Comparison of ENCODE assay signal across 9 cellular contexts in the genomic region with DNA sequence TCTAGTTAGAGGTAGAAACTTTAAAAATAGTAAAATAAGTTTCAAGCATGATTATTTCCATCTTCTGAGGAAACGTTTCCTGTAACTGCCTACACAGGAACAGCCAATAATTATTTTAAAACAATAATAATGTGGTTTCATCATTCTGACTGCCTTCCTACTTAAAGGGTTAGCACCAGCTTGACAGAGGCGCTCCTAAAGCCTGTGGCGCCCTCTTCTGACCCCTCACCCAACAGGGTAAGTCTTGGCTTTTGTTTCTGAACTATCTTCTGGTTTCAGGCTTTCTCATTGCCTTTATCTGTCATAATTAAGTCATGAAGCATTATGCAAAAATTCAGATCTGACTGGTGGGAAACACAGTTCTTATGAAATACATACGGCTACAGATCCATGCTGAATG.
DNase-seq lines count a peak whose midpoint lies in the region; ATAC-seq and TF ChIP-seq lines count a peak whose summit lies in the region.
"Had no signal": no experiment of that assay in that cellular context is flagged by ENCODE, and none has a peak within 500 bp of the region (broad histone marks: within the 10 kb centered on the region; RNA-seq: fewer than 3 reads in every experiment).

No MANE protein-coding gene starts in this region.

- H3K4me3 ChIP-seq in Panc1 (ENCODE audit: low read depth in 2 of 2, low read length in 2 of 2) (no peak overlapping the region), lung (no peak overlapping the region), testis (no peak overlapping the region)
- H3K4me3 ChIP-seq: adrenal gland had no signal

- H3K27ac ChIP-seq in Panc1 (ENCODE audit: low read length) (no peak overlapping the region), lung (ENCODE audit: low read depth in 1 of 2, low read length in 1 of 2) (no peak overlapping the region), testis (no peak overlapping the region)
- H3K27ac ChIP-seq: adrenal gland had no signal

- ATAC-seq in GM18867 (IDR thresholded peaks at IDR 0.05; ENCODE audit: unreplicated experiment) (peak; percentile 98), HG02884 (IDR thresholded peaks at IDR 0.05; ENCODE audit: unreplicated experiment) (peak; percentile 97), Panc1 (no peak), lung (ENCODE audit: insufficient read depth, low FRiP score) (no peak)

- no TSS peak for BruUV-seq in Panc1 (replicated peaks; lab: Mats Ljungman, UMichigan)

- no peaks in the 10 kb centered on the region for H3K27me3 ChIP-seq in Panc1 (ENCODE audit: control insufficient read depth, insufficient read depth, low read length)
- H3K27me3 ChIP-seq in lung (ENCODE audit: control insufficient read depth, insufficient read depth) = no peaks in the 10 kb centered on the region
- H3K27me3 ChIP-seq in testis = no peaks in the 10 kb centered on the region
- H3K27me3 ChIP-seq: adrenal gland had no signal

- TF ChIP-seq POLR2A in testis (IDR thresholded peaks at IDR 0.05) = no peak

- H3K9me3 ChIP-seq in Panc1 (ENCODE audit: control insufficient read depth, insufficient read depth, low read depth, low read length) = no peaks in the 10 kb centered on the region
- H3K9me3 ChIP-seq in lung (ENCODE audit: control insufficient read depth in 2 of 2, insufficient read depth in 1 of 2, low read length in 1 of 2) = no peaks in the 10 kb centered on the region
- H3K9me3 ChIP-seq in testis = no peaks in the 10 kb centered on the region
- H3K9me3 ChIP-seq: adrenal gland had no signal

- POLR2A ChIA-PET in Panc1 (lab: Charles Lee) = no interaction called here

- DNase-seq in Panc1 (ENCODE audit: low read depth, low spot score) (peak; percentile 4), lung (ENCODE audit: low spot score) (no peak), testis (peak; percentile 52), RPMI8226 (no peak), amniotic stem cell (lab: John Stamatoyannopoulos, UW) (no peak)
- DNase-seq in activated gamma-delta T cell treated with anti-CD3 and anti-CD28 coated beads, Interleukin-2, amount 50 U/mL, for 16 hours (ENCODE audit: low read depth) = peak; percentile 61

- H3K36me3 ChIP-seq in Panc1 (ENCODE audit: control insufficient read depth, insufficient read depth, low read length) (no peaks in the 10 kb centered on the region), lung (ENCODE audit: control insufficient read depth in 2 of 2, insufficient read depth in 2 of 2, low read length in 2 of 2) (no peaks in the 10 kb centered on the region), testis (ENCODE audit: low read depth, missing control alignments) (no peaks in the 10 kb centered on the region)
- H3K36me3 ChIP-seq: adrenal gland had no signal

- TF ChIP-seq CTCF in Panc1 (IDR thresholded peaks at IDR 0.05) (peak; percentile 9; the same call in 1 of the 2 replicates), lung (IDR thresholded peaks at IDR 0.05; ENCODE audit: control extremely low read depth, extremely low read depth) (peak; percentile 18), testis (IDR thresholded peaks at IDR 0.05) (peak in 1 of 3 experiments; percentile 23)

- no peaks in the 10 kb centered on the region for H3K4me1 ChIP-seq in Panc1 (ENCODE audit: control insufficient read depth, insufficient read depth, low read length)
- no peaks in the 10 kb centered on the region for H3K4me1 ChIP-seq in lung (ENCODE audit: control insufficient read depth in 2 of 2, insufficient read depth in 2 of 2, low read length in 2 of 2)
- H3K4me1 ChIP-seq in testis = no peaks in the 10 kb centered on the region
- H3K4me1 ChIP-seq: adrenal gland had no signal

- CTCF ChIA-PET in Panc1 (lab: Charles Lee) = no interaction called here

- intact Hi-C loops in Panc1 (cut with micrococcal nuclease; ENCODE audit: unreplicated experiment) (no loop called here), testis (cut with DNase I; ENCODE audit: low total_unique reads) (no loop called here)

- 1 to 7% methylated on average over 4 of the region's 4 CpGs for WGBS in lung, 2 donors
- 21 to 28% methylated on average over 4 of the region's 4 CpGs for WGBS in testis, 2 donors

- in situ Hi-C loops in Panc1 (cut with HindIII; ENCODE audit: low pct_unique_long_range_greater_than_20kb, low sequenced_read_pairs) = no loop called here

Comparison
In these comparisons a context has a peak if more than half of its experiments do, and no peak if none do; other contexts are left out.
1. ATAC-seq: peak in GM18867 (single experiment) and HG02884 (single experiment); none in Panc1 (single experiment) and lung (single experiment).
2. DNase-seq: peak in Panc1 (single experiment), activated gamma-delta T cell treated with anti-CD3 and anti-CD28 coated beads, Interleukin-2, amount 50 U/mL, for 16 hours (single experiment) and testis (single experiment); none in lung (single experiment), RPMI8226 (single experiment) and amniotic stem cell (single experiment).